8 cellular contexts compared by ENCODE assay signal in the genomic region with DNA sequence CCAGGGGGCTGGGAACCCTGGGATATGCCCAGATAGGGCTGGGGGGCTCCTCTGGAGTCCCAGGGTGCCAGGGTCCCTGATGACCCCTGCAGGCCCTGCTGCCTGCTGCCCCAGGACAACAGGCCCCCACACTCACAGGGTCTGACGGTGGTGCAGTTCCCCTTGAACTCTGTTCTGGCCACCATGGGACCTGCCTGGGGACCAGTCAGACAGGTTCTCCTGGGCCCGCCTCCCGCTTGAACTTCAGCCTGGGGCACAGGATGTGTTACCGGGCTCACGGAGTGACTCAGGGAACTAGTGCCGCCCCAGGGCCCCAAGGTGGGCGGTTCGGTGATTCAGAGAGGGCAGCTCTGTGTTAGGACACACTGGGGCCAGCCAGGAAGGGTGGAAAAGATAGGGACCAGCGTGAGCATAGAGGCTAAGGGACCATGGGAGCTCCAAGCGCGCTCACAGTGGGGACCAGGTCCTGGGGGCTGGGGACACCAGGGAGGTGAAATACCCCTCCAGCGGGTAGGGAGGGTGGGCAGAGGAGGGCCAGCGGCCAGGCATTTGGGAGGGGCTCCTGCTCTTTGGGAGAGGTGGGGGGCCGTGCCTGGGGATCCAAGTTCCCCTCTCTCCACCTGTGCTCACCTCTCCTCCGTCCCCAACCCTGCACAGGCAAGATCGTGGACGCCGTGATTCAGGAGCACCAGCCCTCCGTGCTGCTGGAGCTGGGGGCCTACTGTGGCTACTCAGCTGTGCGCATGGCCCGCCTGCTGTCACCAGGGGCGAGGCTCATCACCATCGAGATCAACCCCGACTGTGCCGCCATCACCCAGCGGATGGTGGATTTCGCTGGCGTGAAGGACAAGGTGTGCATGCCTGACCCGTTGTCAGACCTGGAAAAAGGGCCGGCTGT. TPM values are rescaled to one million over a fixed set of nuclear protein-coding genes. Genes with fewer than 3 reads are reported as not detected.
DNase-seq lines count a peak whose midpoint lies in the region; ATAC-seq, FAIRE-seq and TF ChIP-seq lines count a peak whose summit lies in the region.

No MANE protein-coding gene starts in this region.

- peak; percentile 47 to 60 for DNase-seq in activated CD4-positive, alpha-beta T cell treated with anti-CD3 and anti-CD28 coated beads, Interleukin-2, amount 50 U/mL, for 48 hours
- no peak for DNase-seq in activated CD4-positive, alpha-beta T cell treated with anti-CD3 and anti-CD28 coated beads, Interleukin-2, amount 10 ng/mL, durations not matched to agents 7 days and 5 days
- no peak for DNase-seq in SK-N-SH
- DNase-seq in iPS-NIHi11 (ENCODE audit: low spot score): peak; percentile 65
- DNase-seq in stomach: peak; percentile 95
- DNase-seq in GM12891 (ENCODE audit: insufficient read length, low spot score): no peak

- 82% methylated on average over 27 of the region's 30 CpGs for WGBS in SK-N-SH (ENCODE audit: low lambda C conversion rate)
- WGBS in stomach, 5 donors: 32 to 48% (median 40%) methylated on average over 21 to 30 of the region's 30 CpGs

- H3K27me3 ChIP-seq in SK-N-SH (ENCODE audit: insufficient read depth) (no peaks in the 10 kb centered on the region), stomach (no peaks in the 10 kb centered on the region)

- H3K4me3 ChIP-seq in SK-N-SH (ENCODE audit: low read depth in 2 of 2, low read length in 1 of 2) (no peak overlapping the region), stomach (peak overlapping the region; percentile 16 to 43 (median 24))

- FAIRE-seq in GM12891 (lab: Jason Lieb, UNC): no peak

- intact Hi-C loops in stomach (cut with DNase I; ENCODE audit: low total_unique reads): no loop called here

- H3K9me2 ChIP-seq in SK-N-SH: no peaks in the 10 kb centered on the region

- TF ChIP-seq CTCF in SK-N-SH (IDR thresholded peaks at IDR 0.05) (no peak), stomach (IDR thresholded peaks at IDR 0.05) (no peak)

- H3K27ac ChIP-seq in SK-N-SH (ENCODE audit: low read depth in 2 of 2, low read length in 1 of 2) (peak overlapping the region in 1 of 2 experiments; percentile 70; a peak in 2 of 4 replicates), stomach (peak overlapping the region; percentile 87 to 88 (median 87))

- peaks cover 13 to 33% of the 10 kb centered on the region in 2 experiments for H3K36me3 ChIP-seq in SK-N-SH (replicated peaks in 1 of 2; ENCODE audit: control insufficient read depth in 1 of 2, insufficient read depth in 2 of 2, low read length in 1 of 2)
- H3K36me3 ChIP-seq in stomach: peaks cover 16 to 55% (median 50%) of the 10 kb centered on the region in 4 donors

- no peaks in the 10 kb centered on the region for H3K79me2 ChIP-seq in SK-N-SH (ENCODE audit: insufficient read depth)

- H3K4me1 ChIP-seq in SK-N-SH (ENCODE audit: control insufficient read depth in 1 of 2, insufficient read depth in 2 of 2, low read depth in 1 of 2, low read length in 1 of 2): peaks cover 7 to 14% of the 10 kb centered on the region in 2 experiments; a peak in 2 of 4 replicates
- peaks cover 57 to 85% (median 62%) of the 10 kb centered on the region in 4 donors for H3K4me1 ChIP-seq in stomach

- no peak overlapping the region for H3K27ac Mint-ChIP-seq in activated CD4-positive, alpha-beta T cell treated with anti-CD3 and anti-CD28 coated beads, Interleukin-2, amount 10 ng/mL, durations not matched to agents 7 days and 5 days

- peaks cover 2% of the 10 kb centered on the region for H3K4me1 Mint-ChIP-seq in activated CD4-positive, alpha-beta T cell treated with anti-CD3 and anti-CD28 coated beads, Interleukin-2, amount 10 ng/mL, durations not matched to agents 7 days and 5 days

- no peaks in the 10 kb centered on the region for H3K27me3 Mint-ChIP-seq in activated CD4-positive, alpha-beta T cell treated with anti-CD3 and anti-CD28 coated beads, Interleukin-2, amount 10 ng/mL, durations not matched to agents 7 days and 5 days

- CTCF ChIA-PET in activated CD4-positive, alpha-beta T cell treated with anti-CD3 and anti-CD28 coated beads, Interleukin-2, amount 10 ng/mL, durations not matched to agents 7 days and 5 days (lab: Charles Lee): interaction anchor here (0.9 to 1.0 kb wide), 3 partner anchors 11 to 50 kb away, joined by 3 read pairs; no protein-coding TSS in a partner anchor
- CTCF ChIA-PET in SK-N-SH (lab: Yijun Ruan, JAX): interaction anchor here (1.0 to 16.4 kb wide), 11 partner anchors 8 to 128 kb away, joined by 3 to 501 read pairs (median 4); no protein-coding TSS in a partner anchor

- no peak overlapping the region for H3K9ac ChIP-seq in SK-N-SH

- POLR2A ChIA-PET in activated CD4-positive, alpha-beta T cell treated with anti-CD3 and anti-CD28 coated beads, Interleukin-2, amount 10 ng/mL, durations not matched to agents 7 days and 5 days (lab: Charles Lee): no interaction called here
- POLR2A ChIA-PET in SK-N-SH (lab: Yijun Ruan, JAX): interaction anchor here (1.2 to 1.6 kb wide), 3 partner anchors 12 to 52 kb away, joined by 3 to 9 read pairs (median 4); no protein-coding TSS in a partner anchor

- TF ChIP-seq POLR2A in stomach (IDR thresholded peaks at IDR 0.05) (no peak), GM12891 (IDR thresholded peaks at IDR 0.05; ENCODE audit: low read depth, low read length) (no peak)

- H3K4me2 ChIP-seq in SK-N-SH: peak overlapping the region; percentile 50

- H3K36me3 Mint-ChIP-seq in activated CD4-positive, alpha-beta T cell treated with anti-CD3 and anti-CD28 coated beads, Interleukin-2, amount 10 ng/mL, durations not matched to agents 7 days and 5 days (ENCODE audit: low read depth): no peaks in the 10 kb centered on the region

- ATAC-seq in HG03139 (IDR thresholded peaks at IDR 0.05; ENCODE audit: unreplicated experiment): no peak
- no peak for ATAC-seq in HG03442 (IDR thresholded peaks at IDR 0.05; ENCODE audit: unreplicated experiment)

- no peaks in the 10 kb centered on the region for H3K9me3 Mint-ChIP-seq in activated CD4-positive, alpha-beta T cell treated with anti-CD3 and anti-CD28 coated beads, Interleukin-2, amount 10 ng/mL, durations not matched to agents 7 days and 5 days

- peaks cover 3% of the 10 kb centered on the region for H3F3A ChIP-seq in SK-N-SH (replicated peaks; ENCODE audit: insufficient read depth)

- no peaks in the 10 kb centered on the region for H3K9me3 ChIP-seq in SK-N-SH
- no peaks in the 10 kb centered on the region for H3K9me3 ChIP-seq in stomach

- no peak for TF ChIP-seq RAD21 in SK-N-SH (IDR thresholded peaks at IDR 0.05; ENCODE audit: low read length)

- H3K4me3 Mint-ChIP-seq in activated CD4-positive, alpha-beta T cell treated with anti-CD3 and anti-CD28 coated beads, Interleukin-2, amount 10 ng/mL, durations not matched to agents 7 days and 5 days: no peak overlapping the region

- no peak for TF ChIP-seq EP300 in SK-N-SH (IDR thresholded peaks at IDR 0.05; ENCODE audit: borderline replicate concordance in 1 of 2, low read depth in 1 of 2, low read length in 1 of 2)
- no peak for TF ChIP-seq EP300 in stomach (IDR thresholded peaks at IDR 0.05)

- H2AFZ ChIP-seq in SK-N-SH (ENCODE audit: low read depth): no peak overlapping the region

- H4K20me1 ChIP-seq in SK-N-SH (ENCODE audit: insufficient read depth): peaks cover 17% of the 10 kb centered on the region

TF ChIP-seq in SK-N-SH, 30 proteins besides CTCF, POLR2A, EP300 and RAD21 (continues in another document):
- TF ChIP-seq MXI1 (IDR thresholded peaks at IDR 0.05; ENCODE audit: low read depth, low read length) (no peak), FOXJ3 (CRISPR knock-in tag; IDR thresholded peaks at IDR 0.05) (no peak), MEF2A (IDR thresholded peaks at IDR 0.05; ENCODE audit: borderline replicate concordance, low read depth) (no peak), EZH2phosphoT487 (IDR thresholded peaks at IDR 0.05; ENCODE audit: borderline replicate concordance, low read depth) (no peak)

TF ChIP-seq in GM12891, 5 proteins besides CTCF, POLR2A, EP300 and RAD21 (continues in another document):
- TF ChIP-seq PAX5 (IDR thresholded peaks at IDR 0.05; ENCODE audit: insufficient read depth, low read length, severe bottlenecking) (no peak), TAF1 (IDR thresholded peaks at IDR 0.05; ENCODE audit: low read depth, low read length) (no peak), POU2F2 (IDR thresholded peaks at IDR 0.05; ENCODE audit: low read depth, low read length) (no peak), POLR2AphosphoS5 (IDR thresholded peaks at IDR 0.05; ENCODE audit: low read depth, low read length) (no peak)

RNA-seq across cellular contexts. Expression of gene TXNRD2, which starts 21.5 kb away (rescaled TPM):
- total RNA-seq in activated CD4-positive, alpha-beta T cell treated with anti-CD3 and anti-CD28 coated beads, Interleukin-2, amount 10 ng/mL, durations not matched to agents 7 days and 5 days: 10 to 100 TPM; 19.3 to 21.9 TPM
- polyA plus RNA-seq in SK-N-SH (2012; rRNA removed) (33.5 and 34.7 TPM in 2 replicates), stomach (10 to 100 TPM; 35.1 to 69.5 (median 57.7) TPM)
- 16.1 and 21.5 TPM in 2 replicates for polyA plus RNA-seq in SK-N-SH (2012; cell fraction: cytosol; rRNA removed)
- 59.6 and 61.9 TPM in 2 replicates for polyA plus RNA-seq in SK-N-SH (2012; cell fraction: nucleus; rRNA removed)
- total RNA-seq in stomach: 10 to 100 TPM in 4 of 5 donors, 1 to 10 TPM in 1; 6.4 to 59.4 (median 25.3) TPM
- polyA plus RNA-seq in GM12891 (2012; ENCODE audit: low read depth, missing spikeins): 13.3 TPM

RNA-seq across cellular contexts. Expression of gene COMT, which starts 21.6 kb away (rescaled TPM):
- 10 to 100 TPM; 71.8 to 74.8 TPM for total RNA-seq in activated CD4-positive, alpha-beta T cell treated with anti-CD3 and anti-CD28 coated beads, Interleukin-2, amount 10 ng/mL, durations not matched to agents 7 days and 5 days
- 205 and 343 TPM in 2 replicates for polyA plus RNA-seq in SK-N-SH (2012; rRNA removed)
- polyA plus RNA-seq in SK-N-SH (2012; cell fraction: cytosol; rRNA removed): 170 and 298 TPM in 2 replicates
- 209 and 222 TPM in 2 replicates for polyA plus RNA-seq in SK-N-SH (2012; cell fraction: nucleus; rRNA removed)
- total RNA-seq in stomach: 100 to 1,000 TPM in 2 of 5 donors, 10 to 100 TPM in 3; 25.1 to 137 (median 87.9) TPM
- polyA plus RNA-seq in stomach: 100 to 1,000 TPM; 103 to 174 (median 103) TPM
- polyA plus RNA-seq in GM12891 (2012; ENCODE audit: low read depth, missing spikeins): 69.5 TPM

RNA-seq across cellular contexts. Expression of gene ARVCF, which starts 53.5 kb away (rescaled TPM):
- total RNA-seq in activated CD4-positive, alpha-beta T cell treated with anti-CD3 and anti-CD28 coated beads, Interleukin-2, amount 10 ng/mL, durations not matched to agents 7 days and 5 days: 1 to 10 TPM in 1 of 2 experiments, under 1 TPM in 1; 0.89 to 1.2 TPM
- 27.4 and 33.0 TPM in 2 replicates for polyA plus RNA-seq in SK-N-SH (2012; rRNA removed)
- 8.7 and 26.7 TPM in 2 replicates for polyA plus RNA-seq in SK-N-SH (2012; cell fraction: cytosol; rRNA removed)
- 105 and 141 TPM in 2 replicates for polyA plus RNA-seq in SK-N-SH (2012; cell fraction: nucleus; rRNA removed)
- total RNA-seq in stomach: 10 to 100 TPM; 11.2 to 51.3 (median 27.8) TPM
- 10 to 100 TPM in 2 of 3 donors, 1 to 10 TPM in 1; 3.5 to 15.4 (median 10.2) TPM for polyA plus RNA-seq in stomach
- polyA plus RNA-seq in GM12891 (2012; ENCODE audit: low read depth, missing spikeins): 0.37 TPM

RNA-seq across cellular contexts. Expression of gene TANGO2, which starts 57.8 kb away (rescaled TPM):
- total RNA-seq in activated CD4-positive, alpha-beta T cell treated with anti-CD3 and anti-CD28 coated beads, Interleukin-2, amount 10 ng/mL, durations not matched to agents 7 days and 5 days: 10 to 100 TPM; 36.7 to 39.7 TPM
- polyA plus RNA-seq in SK-N-SH (2012; rRNA removed) (20.7 and 25.5 TPM in 2 replicates), stomach (10 to 100 TPM; 13.8 to 37.7 (median 26.0) TPM)
- 10.1 and 15.9 TPM in 2 replicates for polyA plus RNA-seq in SK-N-SH (2012; cell fraction: cytosol; rRNA removed)
- polyA plus RNA-seq in SK-N-SH (2012; cell fraction: nucleus; rRNA removed): 28.8 and 32.7 TPM in 2 replicates
- total RNA-seq in stomach: 10 to 100 TPM; 18.1 to 38.8 (median 27.2) TPM
- 11.5 TPM for polyA plus RNA-seq in GM12891 (2012; ENCODE audit: low read depth, missing spikeins)

Comparison
In these comparisons a context has a peak if more than half of its experiments do, and no peak if none do; other contexts are left out.
1. DNase-seq: peak in activated CD4-positive, alpha-beta T cell treated with anti-CD3 and anti-CD28 coated beads, Interleukin-2, amount 50 U/mL, for 48 hours (2 of 2), iPS-NIHi11 (single experiment) and stomach (single experiment); none in activated CD4-positive, alpha-beta T cell treated with anti-CD3 and anti-CD28 coated beads, Interleukin-2, amount 10 ng/mL, durations not matched to agents 7 days and 5 days (single experiment), SK-N-SH (single experiment) and GM12891 (single experiment).
2. H3K4me3 ChIP-seq: peak in stomach (4 of 4); none in SK-N-SH (0 of 2).
3. RNA of gene ARVCF, which starts 53.5 kb away (total RNA-seq): 11.2 to 51.3 TPM in stomach; 0.89 to 1.2 TPM in activated CD4-positive, alpha-beta T cell treated with anti-CD3 and anti-CD28 coated beads, Interleukin-2, amount 10 ng/mL, durations not matched to agents 7 days and 5 days; every median in the first group is over 4 times any median in the second.